In the genomic region with DNA sequence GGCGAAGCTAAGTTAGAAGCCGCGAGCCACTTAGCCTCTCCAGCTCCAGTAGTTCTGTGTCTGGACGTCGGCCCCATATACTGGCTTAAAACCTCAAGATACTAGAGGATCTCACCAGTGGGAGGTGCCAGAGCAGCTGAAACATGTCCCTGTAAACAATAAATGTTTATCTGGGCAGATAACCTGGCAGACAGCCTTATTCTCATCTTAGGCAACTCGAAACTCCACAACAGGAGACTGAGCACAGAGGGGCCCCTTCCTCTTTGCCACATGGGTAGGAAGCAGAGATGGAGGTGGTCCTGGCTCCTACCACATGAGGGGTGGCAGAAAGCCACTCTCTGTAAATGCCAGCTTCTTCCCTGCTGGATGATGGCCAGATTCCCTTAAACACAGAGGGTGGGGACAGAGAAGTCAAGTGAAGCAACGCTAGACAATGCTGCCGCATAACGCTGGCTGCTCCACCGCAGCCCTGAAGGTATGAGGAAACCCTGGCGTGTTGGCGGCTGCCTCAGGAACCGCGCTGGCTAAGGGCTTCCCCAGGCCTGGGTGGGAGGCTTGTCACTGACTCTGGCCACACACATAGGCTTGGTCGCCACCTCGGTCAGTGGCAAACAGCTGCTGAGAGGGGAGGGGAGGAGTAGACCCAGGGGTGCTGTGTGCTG, we compare ENCODE assay signal across 8 cellular contexts.
DNase-seq lines count a peak whose midpoint lies in the region; ATAC-seq and TF ChIP-seq lines count a peak whose summit lies in the region.

No MANE protein-coding gene starts in this region.

- DNase-seq in NCI-H345 (lab: John Stamatoyannopoulos, UW): peak; percentile 18
- DNase-seq in NCI-H345 treated with DMSO at 0.1 percent for 48 hours (lab: John Stamatoyannopoulos, UW; ENCODE audit: unreplicated experiment): no peak
- peak; percentile 93 for DNase-seq in SJSA1 (ENCODE audit: low read depth in 1 of 2, low spot score in 2 of 2)
- peak; percentile 92 for DNase-seq in fibroblast of the aortic adventitia (ENCODE audit: low read depth)
- peak; percentile 25 for DNase-seq in occipital lobe (lab: John Stamatoyannopoulos, UW)
- no peak for DNase-seq in stimulated activated CD4-positive, alpha-beta T cell treated with anti-CD3 and anti-CD28 coated beads, Interleukin-4, amount 100 ng/mL, for 4 hours
- DNase-seq in stimulated activated naive CD4-positive, alpha-beta T cell (lab: John Stamatoyannopoulos, UW): no peak

- peaks cover 56% of the 10 kb centered on the region for H3K4me1 ChIP-seq in SJSA1 (replicated peaks)

- no peak for ATAC-seq in HG02623 (IDR thresholded peaks at IDR 0.05; ENCODE audit: unreplicated experiment)

- no peaks in the 10 kb centered on the region for H3K27me3 ChIP-seq in SJSA1 (replicated peaks)

- no peaks in the 10 kb centered on the region for H3K9me3 ChIP-seq in SJSA1 (replicated peaks)

- H3K36me3 ChIP-seq in SJSA1: no peaks in the 10 kb centered on the region

- peak overlapping the region; percentile 92 for H3K27ac ChIP-seq in SJSA1

- TF ChIP-seq CTCF in fibroblast of the aortic adventitia (IDR thresholded peaks at IDR 0.05; ENCODE audit: insufficient read depth, low read length): peak; percentile 22

- H3K4me3 ChIP-seq in SJSA1 (no peak overlapping the region), fibroblast of the aortic adventitia (ENCODE audit: low read depth, low read length) (peak overlapping the region; percentile 34)

Comparison
In these comparisons a context has a peak if more than half of its experiments do, and no peak if none do; other contexts are left out.
1. DNase-seq: peak in NCI-H345 (single experiment), SJSA1 (2 of 2), fibroblast of the aortic adventitia (single experiment) and occipital lobe (single experiment); none in NCI-H345 treated with DMSO at 0.1 percent for 48 hours (single experiment), stimulated activated CD4-positive, alpha-beta T cell treated with anti-CD3 and anti-CD28 coated beads, Interleukin-4, amount 100 ng/mL, for 4 hours (0 of 2) and stimulated activated naive CD4-positive, alpha-beta T cell (0 of 6).